Comparison of ENCODE assay signal across 9 cellular contexts in genomic region chr22:17588606-17589005, GRCh38. TPM values are rescaled to one million over a fixed set of nuclear protein-coding genes. Genes with fewer than 3 reads are reported as not detected.
"Had no signal": no experiment of that assay in that cellular context is flagged by ENCODE, and none has a peak within 500 bp of the region (broad histone marks: within the 10 kb centered on the region; RNA-seq: fewer than 3 reads in every experiment).

No MANE protein-coding gene starts in this region.

- H3K4me3 ChIP-seq: GM23338, HAP-1 had no signal

- H3K27ac ChIP-seq: HL-60 had no signal

- H3K4me1 ChIP-seq: HAP-1 had no signal

- ATAC-seq: HCT116 had no signal

- H3K9me3 Mint-ChIP-seq: GM23338, HFFc6, IgD-negative memory B cell had no signal

- H3K27me3 Mint-ChIP-seq: IgD-negative memory B cell had no signal

- FAIRE-seq: H1, H54, HepG2 had no signal

- DNase-seq: HFFc6 had no signal

- H3K4me3 Mint-ChIP-seq: GM23338, HFFc6, IgD-negative memory B cell had no signal

- H3K4me1 Mint-ChIP-seq: GM23338 had no signal

- H3K27ac Mint-ChIP-seq: GM23338, HFFc6, IgD-negative memory B cell had no signal

- H3K9me3 ChIP-seq: HAP-1 had no signal

RNA-seq across cellular contexts. Expression of gene SLC25A18, which starts 25.3 kb away (rescaled TPM):
- total RNA-seq: HFFc6 had no signal
- polyA plus RNA-seq: IgD-negative memory B cell had no signal
